ENCODE assay signal across 1 cellular context in genomic region chr2:96089356-96090180, GRCh38.
TF ChIP-seq lines count a peak whose summit lies in the region.

No MANE protein-coding gene starts in this region.

TF ChIP-seq in H1, 55 proteins besides CTCF, POLR2A, EP300 and RAD21:
- no peak for TF ChIP-seq CEBPB (IDR thresholded peaks at IDR 0.05; ENCODE audit: low read depth, low read length)
- no peak for TF ChIP-seq ASH2L (IDR thresholded peaks at IDR 0.05; ENCODE audit: low read length)
- no peak for TF ChIP-seq FOSL1 (IDR thresholded peaks at IDR 0.05; ENCODE audit: insufficient read depth, low read depth, low read length)
